ENCODE assay signal across 12 cellular contexts in the genomic region with DNA sequence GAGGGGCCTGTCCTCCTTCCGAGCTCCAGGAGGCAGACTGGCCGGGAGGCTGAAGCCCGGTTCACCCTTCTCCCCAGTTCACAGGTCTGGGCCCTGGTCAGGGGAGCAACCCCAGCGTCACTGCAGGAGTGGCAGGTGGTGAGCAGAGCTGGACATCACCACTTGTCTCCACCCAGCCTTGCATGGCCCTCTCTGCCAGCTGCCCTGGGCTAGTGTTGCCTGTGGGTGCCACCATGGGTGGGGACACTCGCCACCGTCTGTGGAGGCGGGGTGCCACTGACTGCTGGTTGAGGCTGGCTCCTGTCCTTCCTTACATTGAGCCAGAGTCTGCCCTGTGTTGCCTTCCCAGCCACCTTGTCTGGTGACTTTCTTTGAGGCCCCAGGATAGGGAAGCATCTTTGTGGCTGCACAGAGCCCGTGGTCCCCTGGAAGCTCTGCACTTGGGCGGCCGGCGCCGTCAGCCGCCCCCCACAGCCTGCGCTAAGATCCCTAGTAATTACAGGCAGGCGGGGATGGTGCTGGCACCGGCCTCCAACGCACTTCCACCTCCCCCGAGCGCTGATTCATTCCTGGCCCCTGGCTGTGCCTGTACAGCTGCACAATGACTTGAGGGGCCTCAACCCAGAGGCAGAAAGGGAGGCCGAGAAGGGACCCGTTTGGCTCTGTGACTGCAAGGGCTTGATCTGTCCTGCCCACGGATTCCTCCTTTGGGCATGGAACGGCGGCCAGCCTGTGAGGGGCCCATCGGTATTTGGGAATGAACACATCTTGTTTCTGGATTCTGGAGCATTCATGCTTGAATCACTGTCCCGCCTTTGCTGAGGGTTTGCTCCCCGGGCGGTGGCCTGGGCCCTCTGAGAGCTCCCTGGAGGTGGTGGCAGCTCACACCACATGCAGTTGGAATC. TPM values are rescaled to one million over a fixed set of nuclear protein-coding genes. Genes with fewer than 3 reads are reported as not detected.
DNase-seq lines count a peak whose midpoint lies in the region; ATAC-seq, FAIRE-seq and TF ChIP-seq lines count a peak whose summit lies in the region.
"Had no signal": no experiment of that assay in that cellular context is flagged by ENCODE, and none has a peak within 500 bp of the region (broad histone marks: within the 10 kb centered on the region; RNA-seq: fewer than 3 reads in every experiment).

No MANE protein-coding gene starts in this region.

- peak overlapping the region; percentile 89 for H3K27ac ChIP-seq in RWPE2 (ENCODE audit: poor library complexity, severe bottlenecking)
- H3K27ac ChIP-seq in small intestine (ENCODE audit: low read depth in 1 of 2, low read length in 1 of 2): no peak overlapping the region
- no peak overlapping the region for H3K27ac ChIP-seq in coronary artery
- H3K27ac ChIP-seq: colonic mucosa, left ventricle myocardium inferior had no signal

- H3K36me3 ChIP-seq in HAP-1 (replicated peaks): peaks cover 8% of the 10 kb centered on the region; the same call in 1 of the 2 replicates
- H3K36me3 ChIP-seq in RWPE2 (ENCODE audit: low read depth): peaks cover 32% of the 10 kb centered on the region
- no peaks in the 10 kb centered on the region for H3K36me3 ChIP-seq in small intestine (ENCODE audit: control insufficient read depth in 2 of 2, insufficient read depth in 2 of 2, low read length in 2 of 2)
- H3K36me3 ChIP-seq: colonic mucosa, left ventricle myocardium inferior had no signal

- peak; percentile 41 for ATAC-seq in RWPE2 (ENCODE audit: low read depth)
- no peak for ATAC-seq in HG03442 (IDR thresholded peaks at IDR 0.05; ENCODE audit: unreplicated experiment)
- ATAC-seq in HG03175 (IDR thresholded peaks at IDR 0.05; ENCODE audit: unreplicated experiment): no peak
- ATAC-seq in esophagus mucosa: no peak

- WGBS in small intestine, 3 donors: 74 to 77% (median 74%) methylated on average over 28 of the region's 28 CpGs

- no peaks in the 10 kb centered on the region for H3K9me3 ChIP-seq in HAP-1
- no peaks in the 10 kb centered on the region for H3K9me3 ChIP-seq in RWPE2 (ENCODE audit: severe bottlenecking)
- H3K9me3 ChIP-seq in small intestine (ENCODE audit: control insufficient read depth, low read depth): no peaks in the 10 kb centered on the region
- H3K9me3 ChIP-seq: colonic mucosa, left ventricle myocardium inferior had no signal

- H3K4me3 ChIP-seq in HAP-1 (no peak overlapping the region), RWPE2 (ENCODE audit: severe bottlenecking) (no peak overlapping the region), small intestine (ENCODE audit: low read depth in 1 of 2, low read length in 2 of 2) (no peak overlapping the region), coronary artery (no peak overlapping the region)
- H3K4me3 ChIP-seq: colonic mucosa, left ventricle myocardium inferior had no signal

- H3K27me3 ChIP-seq in HAP-1 (ENCODE audit: low read depth) (no peaks in the 10 kb centered on the region), RWPE2 (ENCODE audit: insufficient read depth, poor library complexity, severe bottlenecking) (no peaks in the 10 kb centered on the region), small intestine (ENCODE audit: control insufficient read depth in 2 of 2, insufficient read depth in 2 of 2, low read length in 2 of 2) (no peaks in the 10 kb centered on the region)
- H3K27me3 ChIP-seq: colonic mucosa had no signal

- peaks cover 21% of the 10 kb centered on the region for H3K4me1 ChIP-seq in HAP-1
- peaks cover 80% of the 10 kb centered on the region for H3K4me1 ChIP-seq in RWPE2 (ENCODE audit: insufficient read depth, poor library complexity, severe bottlenecking)
- H3K4me1 ChIP-seq in small intestine (ENCODE audit: control insufficient read depth in 2 of 2, insufficient read depth in 1 of 2, low read depth in 1 of 2, low read length in 1 of 2): no peaks in the 10 kb centered on the region

- in situ Hi-C loops in HAP-1 (cut with MboI; ENCODE audit: low sequenced_read_pairs): no loop called here

- peak; percentile 2 to 47 for DNase-seq in HAP-1 (ENCODE audit: low spot score in 2 of 2)
- DNase-seq in RWPE2 (ENCODE audit: low spot score): no peak
- peak; percentile 50 for DNase-seq in fibroblast of peridontal ligament (ENCODE audit: extremely low read depth)
- peak; percentile 17 for DNase-seq in small intestine
- DNase-seq in coronary artery (ENCODE audit: low spot score): no peak
- DNase-seq: colonic mucosa, left ventricle myocardium inferior, NCI-H187 had no signal

- FAIRE-seq in small intestine (lab: Jason Lieb, UNC): no peak
- FAIRE-seq: GM18507 had no signal

- TF ChIP-seq CTCF in RWPE2 (IDR thresholded peaks at IDR 0.05; ENCODE audit: poor library complexity, severe bottlenecking): no peak
- no peak for TF ChIP-seq CTCF in coronary artery (IDR thresholded peaks at IDR 0.05)

RNA-seq across cellular contexts. Expression of gene BAIAP2, which starts 5.2 kb away (rescaled TPM):
- 10 to 100 TPM in 1 of 3 donors, 1 to 10 TPM in 2; 1.8 to 14.5 (median 3.8) TPM for polyA plus RNA-seq in small intestine
- 111 TPM for total RNA-seq in esophagus mucosa

RNA-seq across cellular contexts. Expression of gene CHMP6, which starts 48.5 kb away (rescaled TPM):
- 10 to 100 TPM; 29.0 to 35.8 (median 34.6) TPM for polyA plus RNA-seq in small intestine
- 22.2 TPM for total RNA-seq in esophagus mucosa

Comparison
In these comparisons a context has a peak if more than half of its experiments do, and no peak if none do; other contexts are left out.
1. DNase-seq: peak in HAP-1 (2 of 2), fibroblast of peridontal ligament (single experiment) and small intestine (single experiment); none in RWPE2 (single experiment) and coronary artery (single experiment).